In genomic region chr4:140252742-140253555, GRCh38 we compare ENCODE assay signal across 8 cellular contexts.
DNase-seq lines count a peak whose midpoint lies in the region; ATAC-seq and TF ChIP-seq lines count a peak whose summit lies in the region.

No MANE protein-coding gene starts in this region.

- DNase-seq in NCI-H2227 (lab: John Stamatoyannopoulos, UW; ENCODE audit: unreplicated experiment), result peak; percentile 89
- peak; percentile 89 for DNase-seq in activated CD4-positive, alpha-beta T cell treated with anti-CD3 and anti-CD28 coated beads, Interleukin-2, amount 10 ng/mL, durations not matched to agents 24 days and 14 days
- DNase-seq in coronary artery (ENCODE audit: low spot score), result peak; percentile 80
- peak; percentile 95 for DNase-seq in left kidney (ENCODE audit: low read depth, low spot score)
- peak; percentile 58 to 69 for DNase-seq in stimulated activated CD4-positive, alpha-beta T cell treated with anti-CD3 and anti-CD28 coated beads, Interleukin-1b, Interleukin-23, amount 100 ng/mL, for 4 hours (ENCODE audit: low read depth in 2 of 2)

- peaks cover 28% of the 10 kb centered on the region for H3K4me1 Mint-ChIP-seq in activated CD4-positive, alpha-beta T cell treated with anti-CD3 and anti-CD28 coated beads, Interleukin-2, amount 10 ng/mL, durations not matched to agents 24 days and 14 days

- H3K4me3 Mint-ChIP-seq in activated CD4-positive, alpha-beta T cell treated with anti-CD3 and anti-CD28 coated beads, Interleukin-2, amount 10 ng/mL, durations not matched to agents 24 days and 14 days, result peak overlapping the region; percentile 62

- H3K36me3 Mint-ChIP-seq in activated CD4-positive, alpha-beta T cell treated with anti-CD3 and anti-CD28 coated beads, Interleukin-2, amount 10 ng/mL, durations not matched to agents 24 days and 14 days (ENCODE audit: low read depth), result no peaks in the 10 kb centered on the region

- intact Hi-C loops in activated CD4-positive, alpha-beta T cell treated with anti-CD3 and anti-CD28 coated beads, Interleukin-2, amount 10 ng/mL, durations not matched to agents 24 days and 14 days (cut with micrococcal nuclease), result loop anchor here (1.0 to 5.0 kb wide), 6 partner anchors 99 to 596 kb away; partner anchors contain the start of gene MAML3

- peak overlapping the region; percentile 79 for H3K4me3 ChIP-seq in coronary artery

- H3K9me3 Mint-ChIP-seq in activated CD4-positive, alpha-beta T cell treated with anti-CD3 and anti-CD28 coated beads, Interleukin-2, amount 10 ng/mL, durations not matched to agents 24 days and 14 days, result no peaks in the 10 kb centered on the region

- H3K27ac Mint-ChIP-seq in activated CD4-positive, alpha-beta T cell treated with anti-CD3 and anti-CD28 coated beads, Interleukin-2, amount 10 ng/mL, durations not matched to agents 24 days and 14 days, result no peak overlapping the region

- H3K27me3 Mint-ChIP-seq in activated CD4-positive, alpha-beta T cell treated with anti-CD3 and anti-CD28 coated beads, Interleukin-2, amount 10 ng/mL, durations not matched to agents 24 days and 14 days, result peaks cover 23% of the 10 kb centered on the region

- ATAC-seq in HG02938 (IDR thresholded peaks at IDR 0.05; ENCODE audit: unreplicated experiment) (peak; percentile 47), GM18870 (IDR thresholded peaks at IDR 0.05; ENCODE audit: unreplicated experiment) (no peak)

- TF ChIP-seq CTCF in GM12872 (IDR thresholded peaks at IDR 0.05; ENCODE audit: insufficient read depth, low read depth, low read length) (peak; percentile 80), coronary artery (IDR thresholded peaks at IDR 0.05) (peak; percentile 96)

- H3K27ac ChIP-seq in coronary artery, result peak overlapping the region; percentile 78 to 86
